Comparison of ENCODE assay signal across 2 cellular contexts in the genomic region with DNA sequence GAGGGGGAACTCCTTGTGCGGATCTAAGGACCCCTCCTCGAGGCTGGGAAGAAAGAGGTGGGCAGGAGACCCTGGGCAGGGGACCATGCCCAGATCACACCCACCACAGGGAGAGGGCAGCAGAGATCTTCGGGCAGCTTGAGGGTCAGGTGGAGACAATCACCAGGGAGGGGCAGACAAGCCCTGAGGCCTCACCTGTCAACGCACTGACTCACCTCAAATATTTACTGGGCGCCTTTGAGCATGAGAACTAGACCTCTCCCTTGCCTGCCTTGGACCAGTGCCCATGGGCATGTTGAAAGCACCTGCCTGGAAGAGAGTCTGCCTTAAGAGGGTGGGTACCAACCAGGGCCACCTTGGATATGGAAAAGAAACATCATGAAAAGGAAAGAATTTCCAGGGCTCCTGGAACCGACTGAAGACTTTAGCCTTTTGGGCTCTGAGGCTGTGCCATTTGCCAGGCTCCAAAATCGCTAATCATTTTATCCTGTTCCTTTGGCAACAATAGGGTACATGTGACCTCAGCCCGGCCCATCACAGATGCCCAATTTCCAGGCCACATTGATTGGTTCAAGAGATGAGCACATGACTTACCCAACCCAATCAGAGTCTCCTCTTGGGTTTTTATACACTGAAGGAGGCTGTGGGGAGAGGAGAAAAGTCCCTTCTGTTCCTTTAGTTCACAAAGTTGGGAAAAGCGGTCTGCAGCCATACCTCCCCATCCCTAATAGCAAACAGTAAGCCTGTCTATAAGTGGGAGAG.
A peak's percentile ranks its signal among the peaks of the same experiment; 100 is the strongest.
TF ChIP-seq lines count a peak whose summit lies in the region.

No MANE protein-coding gene starts in this region.

TF ChIP-seq in K562, 482 proteins besides CTCF, POLR2A, EP300 and RAD21:
- TF ChIP-seq NFYB (IDR thresholded peaks at IDR 0.05; ENCODE audit: extremely low read depth, insufficient read length) = peak; percentile 44
- 0 out of 2 replicates have a peak, but pooled peaks have one; percentile 14 for TF ChIP-seq RFX1 (IDR thresholded peaks at IDR 0.05)
- TF ChIP-seq POLR2B (IDR thresholded peaks at IDR 0.05; ENCODE audit: low read depth, partially characterized antibody) = no peak
- TF ChIP-seq, protein P1, sequence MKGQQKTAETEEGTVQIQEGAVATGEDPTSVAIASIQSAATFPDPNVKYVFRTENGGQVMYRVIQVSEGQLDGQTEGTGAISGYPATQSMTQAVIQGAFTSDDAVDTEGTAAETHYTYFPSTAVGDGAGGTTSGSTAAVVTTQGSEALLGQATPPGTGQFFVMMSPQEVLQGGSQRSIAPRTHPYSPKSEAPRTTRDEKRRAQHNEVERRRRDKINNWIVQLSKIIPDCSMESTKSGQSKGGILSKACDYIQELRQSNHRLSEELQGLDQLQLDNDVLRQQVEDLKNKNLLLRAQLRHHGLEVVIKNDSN (CRISPR knock-in tag; IDR thresholded peaks at IDR 0.05) = peak; percentile 53; the same call in 1 of the 2 replicates
- TF ChIP-seq, protein P2, sequence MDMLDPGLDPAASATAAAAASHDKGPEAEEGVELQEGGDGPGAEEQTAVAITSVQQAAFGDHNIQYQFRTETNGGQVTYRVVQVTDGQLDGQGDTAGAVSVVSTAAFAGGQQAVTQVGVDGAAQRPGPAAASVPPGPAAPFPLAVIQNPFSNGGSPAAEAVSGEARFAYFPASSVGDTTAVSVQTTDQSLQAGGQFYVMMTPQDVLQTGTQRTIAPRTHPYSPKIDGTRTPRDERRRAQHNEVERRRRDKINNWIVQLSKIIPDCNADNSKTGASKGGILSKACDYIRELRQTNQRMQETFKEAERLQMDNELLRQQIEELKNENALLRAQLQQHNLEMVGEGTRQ (CRISPR knock-in tag; IDR thresholded peaks at IDR 0.05) = peak; percentile 33
- TF ChIP-seq HEY1 (CRISPR knock-in tag; IDR thresholded peaks at IDR 0.05; ENCODE audit: borderline replicate concordance) = no peak
- TF ChIP-seq FOXP1 (CRISPR knock-in tag; IDR thresholded peaks at IDR 0.05) = no peak
- TF ChIP-seq RAD51 (IDR thresholded peaks at IDR 0.05; ENCODE audit: borderline replicate concordance, low read depth) = peak; percentile 34; the same call in 1 of the 2 replicates
- TF ChIP-seq EZH2 (IDR thresholded peaks at IDR 0.05; ENCODE audit: borderline replicate concordance, low read depth, low read length) = no peak
- TF ChIP-seq STAG1 (CRISPR knock-in tag; IDR thresholded peaks at IDR 0.05; ENCODE audit: borderline replicate concordance) = peak; percentile 48; the same call in 1 of the 2 replicates

TF ChIP-seq in GM12891, 5 proteins besides CTCF, POLR2A, EP300 and RAD21:
- TF ChIP-seq POU2F2 (IDR thresholded peaks at IDR 0.05; ENCODE audit: low read depth, low read length) (no peak), PAX5 (IDR thresholded peaks at IDR 0.05; ENCODE audit: insufficient read depth, low read length, severe bottlenecking) (no peak), POLR2AphosphoS5 (IDR thresholded peaks at IDR 0.05; ENCODE audit: low read depth, low read length) (no peak), SPI1 (IDR thresholded peaks at IDR 0.05; ENCODE audit: low read depth, low read length) (no peak), TAF1 (IDR thresholded peaks at IDR 0.05; ENCODE audit: low read depth, low read length) (no peak)
